In the genomic region with DNA sequence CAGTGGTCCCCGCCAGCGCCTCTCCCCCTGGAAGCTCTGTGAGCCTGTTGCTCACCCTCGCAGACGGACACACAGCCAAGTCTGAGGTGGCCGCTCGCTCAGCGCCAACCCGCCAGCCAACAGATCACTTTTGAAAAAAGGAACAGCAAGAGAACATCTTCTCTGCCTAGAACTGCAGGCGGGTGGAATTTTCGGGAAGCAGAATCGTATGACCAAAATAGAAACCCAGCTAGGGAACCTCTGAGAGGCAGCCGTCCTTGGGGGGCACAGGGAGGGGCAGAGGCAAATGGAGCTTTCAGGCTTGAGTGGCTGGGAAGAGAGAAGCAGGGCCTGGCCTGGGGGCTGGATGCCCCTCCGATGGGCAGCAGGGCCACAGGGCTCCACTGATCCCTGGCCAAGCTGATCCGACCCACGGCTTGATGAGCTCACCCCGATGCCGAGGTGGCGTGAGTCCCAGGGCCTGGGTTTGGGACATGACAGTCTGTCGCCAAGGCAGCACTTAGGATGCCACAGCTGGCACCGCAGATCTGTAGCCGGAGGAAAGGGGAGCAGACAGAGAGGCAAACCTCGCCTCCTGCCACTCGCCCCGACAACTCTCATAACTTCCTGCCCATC, we compare ENCODE assay signal across 11 cellular contexts. TPM values are rescaled to one million over a fixed set of nuclear protein-coding genes. Genes with fewer than 3 reads are reported as not detected.
DNase-seq lines count a peak whose midpoint lies in the region; ATAC-seq, FAIRE-seq and TF ChIP-seq lines count a peak whose summit lies in the region.
"Had no signal": no experiment of that assay in that cellular context is flagged by ENCODE, and none has a peak within 500 bp of the region (broad histone marks: within the 10 kb centered on the region; RNA-seq: fewer than 3 reads in every experiment).

No MANE protein-coding gene starts in this region.

- peak overlapping the region; percentile 96 for H3K27ac Mint-ChIP-seq in chondrocyte (ENCODE audit: unreplicated experiment)

- peaks cover 1% of the 10 kb centered on the region for H3K9me3 Mint-ChIP-seq in chondrocyte (ENCODE audit: low read depth)

- no peaks in the 10 kb centered on the region for H3K36me3 Mint-ChIP-seq in chondrocyte (ENCODE audit: low read depth)

- no peak for TF ChIP-seq CTCF in chondrocyte (IDR thresholded peaks at IDR 0.05)

- H3K4me3 Mint-ChIP-seq in chondrocyte (ENCODE audit: unreplicated experiment) = no peak overlapping the region

- H3K4me1 Mint-ChIP-seq in chondrocyte (ENCODE audit: low read depth) = peaks cover 72% of the 10 kb centered on the region

- H3K27me3 Mint-ChIP-seq in chondrocyte (ENCODE audit: low read depth) = no peaks in the 10 kb centered on the region

- no peak for ATAC-seq in HG03521 (IDR thresholded peaks at IDR 0.05; ENCODE audit: unreplicated experiment)

- DNase-seq in activated effector memory CD4-positive, alpha-beta T cell treated with anti-CD3 and anti-CD28 coated beads, Interleukin-2, amount 50 U/mL, for 16 hours = peak; percentile 64
- DNase-seq in activated effector memory CD4-positive, alpha-beta T cell treated with Interleukin-2 at 50 U/mL for 16 hours = no peak
- DNase-seq in chondrocyte (ENCODE audit: low spot score) = no peak
- DNase-seq in midbrain (lab: John Stamatoyannopoulos, UW) = peak; percentile 59
- peak; percentile 49 for DNase-seq in urothelium cell line (ENCODE audit: low spot score)
- DNase-seq in AML-193 (lab: John Stamatoyannopoulos, UW) = no peak
- no peak for DNase-seq in NCI-H2196 treated with DMSO at 0.1 percent for 48 hours (lab: John Stamatoyannopoulos, UW; ENCODE audit: unreplicated experiment)
- DNase-seq: NCI-H510A treated with DMSO at 0.1 percent for 48 hours had no signal

- no peak for FAIRE-seq in urothelium cell line (lab: Jason Lieb, UNC)
- FAIRE-seq: bronchial epithelial cell, pancreas had no signal

RNA-seq across cellular contexts. Expression of a gene that starts 9.8 kb away (rescaled TPM):
- total RNA-seq in chondrocyte = 2.0 to 2.6 TPM (median 2.2 TPM) in 3 replicates
- total RNA-seq: bronchial epithelial cell had no signal

Comparison
In these comparisons a context has a peak if more than half of its experiments do, and no peak if none do; other contexts are left out.
1. DNase-seq: peak in activated effector memory CD4-positive, alpha-beta T cell treated with anti-CD3 and anti-CD28 coated beads, Interleukin-2, amount 50 U/mL, for 16 hours (single experiment), midbrain (single experiment) and urothelium cell line (single experiment); none in activated effector memory CD4-positive, alpha-beta T cell treated with Interleukin-2 at 50 U/mL for 16 hours (single experiment), chondrocyte (single experiment), AML-193 (0 of 2) and NCI-H2196 treated with DMSO at 0.1 percent for 48 hours (single experiment).